ENCODE assay signal across 1 cellular context in genomic region chr2:45055261-45055660, GRCh38.
TF ChIP-seq lines count a peak whose summit lies in the region.

No MANE protein-coding gene starts in this region.

TF ChIP-seq in GM23338, 12 proteins besides CTCF, POLR2A, EP300 and RAD21 (continued from another document):
- TF ChIP-seq ZNF462 (CRISPR knock-in tag; IDR thresholded peaks at IDR 0.05), result no peak
